In the genomic region with DNA sequence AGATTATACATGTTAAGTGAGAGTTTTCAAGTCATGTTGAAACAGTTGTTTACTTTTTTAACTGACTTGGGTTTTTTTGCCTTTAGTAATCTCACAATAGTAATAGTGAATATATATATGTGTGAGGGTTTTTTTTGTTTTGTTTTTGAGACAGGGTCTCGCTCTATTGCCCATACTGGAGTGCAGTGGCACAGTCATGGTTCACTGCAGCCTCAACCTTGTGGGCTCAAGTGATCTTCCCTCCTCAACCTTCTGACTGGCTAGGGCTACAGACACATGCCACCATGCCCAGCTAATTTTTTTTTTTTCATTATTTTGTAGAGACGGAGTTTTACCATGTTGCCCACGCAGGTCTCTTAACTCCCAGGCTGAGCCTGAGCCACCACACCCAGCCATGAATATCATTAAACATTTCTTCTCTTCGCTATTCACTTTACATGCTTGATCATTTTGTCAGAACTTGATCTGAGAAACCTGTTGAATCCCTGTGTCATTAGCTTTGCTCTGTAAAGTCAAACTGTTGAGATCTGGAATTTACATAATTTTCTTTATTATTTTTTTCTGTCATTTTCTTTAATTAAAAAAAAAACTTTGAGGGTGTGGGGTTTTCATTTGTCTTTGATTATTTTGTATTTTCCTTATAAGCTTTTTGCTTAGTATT, we compare ENCODE assay signal across 12 cellular contexts.
DNase-seq lines count a peak whose midpoint lies in the region; ATAC-seq and TF ChIP-seq lines count a peak whose summit lies in the region.
"Had no signal": no experiment of that assay in that cellular context is flagged by ENCODE, and none has a peak within 500 bp of the region (broad histone marks: within the 10 kb centered on the region; RNA-seq: fewer than 3 reads in every experiment).

No MANE protein-coding gene starts in this region.

- TF ChIP-seq CTCF in Calu3 (IDR thresholded peaks at IDR 0.05; ENCODE audit: unreplicated experiment) = no peak

- intact Hi-C loops in Calu3 (cut with micrococcal nuclease; ENCODE audit: unreplicated experiment) = no loop called here

- peak; percentile 23 for DNase-seq in left kidney (ENCODE audit: low read depth, low spot score)
- DNase-seq in NCI-H1694 (lab: John Stamatoyannopoulos, UW) = no peak
- no peak for DNase-seq in activated naive CD8-positive, alpha-beta T cell treated with anti-CD3 and anti-CD28 coated beads, Interleukin-2, amount 50 U/mL, for 24 hours
- DNase-seq in Calu3 = no peak
- DNase-seq: activated T-cell treated with anti-CD3 and anti-CD28 coated beads, Interleukin-2, amount 50 U/mL, for 4 hours; NCI-H146; NCI-H774; SIG-M5 had no signal

- no peaks in the 10 kb centered on the region for H3K9me3 Mint-ChIP-seq in activated naive CD8-positive, alpha-beta T cell treated with anti-CD3 and anti-CD28 coated beads, Interleukin-2, amount 50 U/mL, for 24 hours
- H3K9me3 Mint-ChIP-seq in Calu3 (ENCODE audit: low read depth, unreplicated experiment) = no peaks in the 10 kb centered on the region
- H3K9me3 Mint-ChIP-seq: activated T-cell treated with anti-CD3 and anti-CD28 coated beads, Interleukin-2, amount 50 U/mL, for 4 hours had no signal

- peak; percentile 85 for ATAC-seq in GM18858 (IDR thresholded peaks at IDR 0.05; ENCODE audit: unreplicated experiment)
- peak; percentile 80 for ATAC-seq in GM21717 (IDR thresholded peaks at IDR 0.05; ENCODE audit: unreplicated experiment)
- ATAC-seq in HG03159 (IDR thresholded peaks at IDR 0.05; ENCODE audit: unreplicated experiment) = peak; percentile 67
- ATAC-seq in activated naive CD8-positive, alpha-beta T cell treated with anti-CD3 and anti-CD28 coated beads, Interleukin-2, amount 50 U/mL, for 24 hours = no peak
- no peak for ATAC-seq in GM21515 (IDR thresholded peaks at IDR 0.05; ENCODE audit: unreplicated experiment)
- ATAC-seq: activated T-cell treated with anti-CD3 and anti-CD28 coated beads, Interleukin-2, amount 50 U/mL, for 4 hours had no signal

- no TSS peak for BruUV-seq in Calu3 (replicated peaks; lab: Mats Ljungman, UMichigan)

- H3K4me1 Mint-ChIP-seq in activated naive CD8-positive, alpha-beta T cell treated with anti-CD3 and anti-CD28 coated beads, Interleukin-2, amount 50 U/mL, for 24 hours = peaks cover 5% of the 10 kb centered on the region
- no peaks in the 10 kb centered on the region for H3K4me1 Mint-ChIP-seq in Calu3 (ENCODE audit: low read depth, unreplicated experiment)

- CTCF ChIA-PET in Calu3 (lab: Charles Lee) = no interaction called here

- no peaks in the 10 kb centered on the region for H3K27me3 Mint-ChIP-seq in activated naive CD8-positive, alpha-beta T cell treated with anti-CD3 and anti-CD28 coated beads, Interleukin-2, amount 50 U/mL, for 24 hours
- H3K27me3 Mint-ChIP-seq in Calu3 (ENCODE audit: unreplicated experiment) = no peaks in the 10 kb centered on the region

- no peak overlapping the region for H3K27ac Mint-ChIP-seq in activated naive CD8-positive, alpha-beta T cell treated with anti-CD3 and anti-CD28 coated beads, Interleukin-2, amount 50 U/mL, for 24 hours
- H3K27ac Mint-ChIP-seq in Calu3 (ENCODE audit: unreplicated experiment) = no peak overlapping the region

- no peak overlapping the region for H3K4me3 Mint-ChIP-seq in activated naive CD8-positive, alpha-beta T cell treated with anti-CD3 and anti-CD28 coated beads, Interleukin-2, amount 50 U/mL, for 24 hours
- H3K4me3 Mint-ChIP-seq in Calu3 (ENCODE audit: low read depth, unreplicated experiment) = no peak overlapping the region
- H3K4me3 Mint-ChIP-seq: activated T-cell treated with anti-CD3 and anti-CD28 coated beads, Interleukin-2, amount 50 U/mL, for 4 hours had no signal

- H3K36me3 Mint-ChIP-seq in activated naive CD8-positive, alpha-beta T cell treated with anti-CD3 and anti-CD28 coated beads, Interleukin-2, amount 50 U/mL, for 24 hours (ENCODE audit: low read depth) = no peaks in the 10 kb centered on the region
- H3K36me3 Mint-ChIP-seq in Calu3 (ENCODE audit: insufficient read depth, unreplicated experiment) = no peaks in the 10 kb centered on the region

Comparison
In these comparisons a context has a peak if more than half of its experiments do, and no peak if none do; other contexts are left out.
1. ATAC-seq: peak in GM18858 (single experiment), GM21717 (single experiment) and HG03159 (single experiment); none in activated naive CD8-positive, alpha-beta T cell treated with anti-CD3 and anti-CD28 coated beads, Interleukin-2, amount 50 U/mL, for 24 hours (single experiment) and GM21515 (single experiment).